ENCODE assay signal across 9 cellular contexts in genomic region chr2:9333591-9334171, GRCh38.
DNase-seq lines count a peak whose midpoint lies in the region; ATAC-seq and TF ChIP-seq lines count a peak whose summit lies in the region.
"Had no signal": no experiment of that assay in that cellular context is flagged by ENCODE, and none has a peak within 500 bp of the region (broad histone marks: within the 10 kb centered on the region; RNA-seq: fewer than 3 reads in every experiment).

No MANE protein-coding gene starts in this region.

- H3K9me2 ChIP-seq in HCT116 (ENCODE audit: insufficient read depth) = no peaks in the 10 kb centered on the region

- TF ChIP-seq POLR2A in HCT116 (IDR thresholded peaks at IDR 0.05; ENCODE audit: borderline replicate concordance, extremely low read depth, insufficient read depth, insufficient read length) (no peak), thyroid gland (IDR thresholded peaks at IDR 0.05) (no peak)

- TF ChIP-seq RAD21 in HCT116 (IDR thresholded peaks at IDR 0.05; ENCODE audit: low read depth) = peak; percentile 96

- peaks cover 0 to 2% (median 0%) of the 10 kb centered on the region in 7 donors for H3K9me3 Mint-ChIP-seq in CD14-positive monocyte

- no peak overlapping the region for H3K4me2 ChIP-seq in HCT116 (ENCODE audit: low read length)

- H3K27ac Mint-ChIP-seq in CD14-positive monocyte = peak overlapping the region in 3 of 7 donors; percentile 27 to 77 (median 37)

- H3K36me3 ChIP-seq in HCT116 (ENCODE audit: control insufficient read depth in 1 of 2, insufficient read depth in 2 of 2, low read length in 2 of 2) = 0 out of 4 replicates have a peak, but pooled peaks cover 2 to 3% of the 10 kb centered on the region in 2 experiments
- no peaks in the 10 kb centered on the region for H3K36me3 ChIP-seq in thyroid gland
- H3K36me3 ChIP-seq: neutrophil had no signal

- 30 to 32% methylated on average over 7 of the region's 7 CpGs for WGBS in thyroid gland, 2 donors

- ATAC-seq in HCT116 (peak; percentile 95), HG02588 (IDR thresholded peaks at IDR 0.05; ENCODE audit: unreplicated experiment) (no peak)

- H3K36me3 Mint-ChIP-seq in CD14-positive monocyte = peaks cover 8 to 17% of the 10 kb centered on the region in 2 donors

- BruUV-seq in HCT116 (replicated peaks; lab: Mats Ljungman, UMichigan) = no TSS peak

- H3K4me3 ChIP-seq in HCT116 (replicated peaks in 1 of 2; ENCODE audit: low read depth in 1 of 2, low read length in 2 of 2) (no peak overlapping the region), thyroid gland (replicated peaks in 1 of 3) (no peak overlapping the region)

- H3K9ac ChIP-seq in HCT116 (ENCODE audit: low read length) = no peak overlapping the region

- peak; percentile 57 for DNase-seq in CD14-positive monocyte (ENCODE audit: low spot score)
- peak; percentile 53 for DNase-seq in HCT116 (ENCODE audit: low read depth, low spot score)
- DNase-seq in NOMO-1 treated with dmso at 0.1 percent for 144 hours (lab: John Stamatoyannopoulos, UW; ENCODE audit: unreplicated experiment) = peak; percentile 22
- peak; percentile 35 for DNase-seq in cerebellum (ENCODE audit: low spot score)
- peak; percentile 86 for DNase-seq in left kidney (ENCODE audit: low read depth, low spot score)
- peak; percentile 78 to 82 for DNase-seq in thyroid gland
- no peak for DNase-seq in stimulated activated CD4-positive, alpha-beta T cell treated with anti-CD3 and anti-CD28 coated beads, Interleukin-4, amount 100 ng/mL, for 24 hours

- RAD21 ChIA-PET in HCT116 (lab: Charles Lee; ENCODE audit: low non-redundant PET in 1 of 2, low total read pairs in 2 of 2, uncharacterized antibody in 2 of 2, unreplicated experiment in 2 of 2) = interaction anchor here (0.6 to 1.1 kb wide), 5 partner anchors 10 to 191 kb away, joined by 3 to 7 read pairs (median 4); no protein-coding TSS in a partner anchor

- H4K20me1 ChIP-seq in HCT116 (ENCODE audit: insufficient read depth) = no peaks in the 10 kb centered on the region

- POLR2A ChIA-PET in HCT116 (lab: Charles Lee) = no interaction called here

- no peaks in the 10 kb centered on the region for H3K79me2 ChIP-seq in HCT116 (ENCODE audit: insufficient read depth, low read length)

- peak; percentile 52 for TF ChIP-seq CTCF in CD14-positive monocyte (IDR thresholded peaks at IDR 0.05)
- TF ChIP-seq CTCF in HCT116 (IDR thresholded peaks at IDR 0.05 in 2 of 3, conservative IDR thresholded peaks at IDR 0.05 in 1 of 3; ENCODE audit: borderline replicate concordance in 1 of 3, insufficient read depth in 1 of 3, low read depth in 2 of 3, low read length in 2 of 3) = peak; percentile 76 to 77 (median 77); a peak in 5 of 6 replicates
- TF ChIP-seq CTCF in thyroid gland (IDR thresholded peaks at IDR 0.05) = peak; percentile 27 to 89 (median 72)

- intact Hi-C loops in CD14-positive monocyte (cut with micrococcal nuclease) (loop anchor here (10.0 kb wide), 1 partner anchor 189 kb away; no protein-coding TSS in a partner anchor), HCT116 (cut with micrococcal nuclease) (loop anchor here (1.0 to 10.0 kb wide), 4 partner anchors 46 to 459 kb away; no protein-coding TSS in a partner anchor), thyroid gland (cut with DNase I) (no loop called here)

- H3K4me1 Mint-ChIP-seq in CD14-positive monocyte = peaks cover 36% of the 10 kb centered on the region

- H3K27me3 ChIP-seq in HCT116 (ENCODE audit: insufficient read depth, low read length) (no peaks in the 10 kb centered on the region), thyroid gland (no peaks in the 10 kb centered on the region)
- H3K27me3 ChIP-seq: neutrophil had no signal

- H3K27ac ChIP-seq in HCT116 (ENCODE audit: low read depth, low read length) (no peak overlapping the region), thyroid gland (peak overlapping the region; percentile 75 to 89 (median 86))
- H3K27ac ChIP-seq: neutrophil had no signal

- peaks cover 17 to 19% of the 10 kb centered on the region in 2 experiments for H3K4me1 ChIP-seq in HCT116 (ENCODE audit: control insufficient read depth in 1 of 2, insufficient read depth in 2 of 2, low read length in 2 of 2)
- H3K4me1 ChIP-seq in thyroid gland = peaks cover 64 to 77% of the 10 kb centered on the region in 2 donors

- no peak overlapping the region for H2AFZ ChIP-seq in HCT116 (ENCODE audit: low read depth, low read length, poor library complexity, severe bottlenecking)

- H3K4me3 Mint-ChIP-seq in CD14-positive monocyte = no peak overlapping the region

- CTCF ChIA-PET in HCT116 (lab: Charles Lee) = interaction anchor here (0.9 to 4.4 kb wide), 5 partner anchors 15 to 191 kb away, joined by 3 to 39 read pairs (median 5); no protein-coding TSS in a partner anchor

- peaks cover 0 to 3% (median 1%) of the 10 kb centered on the region in 3 donors for H3K27me3 Mint-ChIP-seq in CD14-positive monocyte (ENCODE audit: low read depth in 3 of 3)

- H3K9me3 ChIP-seq in HCT116 (ENCODE audit: control insufficient read depth in 1 of 2, insufficient read depth in 1 of 2, low read depth in 1 of 2, low read length in 2 of 2) (no peaks in the 10 kb centered on the region), thyroid gland (no peaks in the 10 kb centered on the region)
- H3K9me3 ChIP-seq: neutrophil had no signal

TF ChIP-seq in HCT116, 20 proteins besides CTCF, POLR2A, EP300 and RAD21:
- TF ChIP-seq ZNF274 (IDR thresholded peaks at IDR 0.05; ENCODE audit: low read depth, low read length) (no peak), ZFX (IDR thresholded peaks at IDR 0.05) (no peak), ZBTB33 (IDR thresholded peaks at IDR 0.05; ENCODE audit: extremely low read depth, insufficient replicate concordance, low read length) (no peak), SRF (IDR thresholded peaks at IDR 0.05; ENCODE audit: low read depth) (no peak), FOSL1 (IDR thresholded peaks at IDR 0.05; ENCODE audit: low read depth) (no peak), TCF7L2 (IDR thresholded peaks at IDR 0.05; ENCODE audit: borderline replicate concordance, extremely low read depth, insufficient read depth, insufficient read length) (no peak)
